ENCODE assay signal across 10 cellular contexts in the genomic region with DNA sequence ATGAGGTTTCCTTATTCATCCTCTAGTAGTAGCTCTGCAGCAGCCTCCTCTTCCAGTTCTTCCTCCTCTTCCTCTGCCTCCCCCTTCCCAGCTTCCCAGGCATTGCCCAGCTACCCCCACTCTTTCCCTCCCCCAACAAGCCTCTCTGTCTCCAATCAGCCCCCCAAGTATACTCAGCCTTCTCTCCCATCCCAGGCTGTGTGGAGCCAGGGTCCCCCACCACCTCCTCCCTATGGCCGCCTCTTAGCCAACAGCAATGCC. TPM values are rescaled to one million over a fixed set of nuclear protein-coding genes. Genes with fewer than 3 reads are reported as not detected.
DNase-seq lines count a peak whose midpoint lies in the region; ATAC-seq and TF ChIP-seq lines count a peak whose summit lies in the region.
"Had no signal": no experiment of that assay in that cellular context is flagged by ENCODE, and none has a peak within 500 bp of the region (broad histone marks: within the 10 kb centered on the region; RNA-seq: fewer than 3 reads in every experiment).

No MANE protein-coding gene starts in this region.

- H3K9me3 ChIP-seq in cardiac muscle cell (ENCODE audit: low read depth) (no peaks in the 10 kb centered on the region), heart right ventricle (no peaks in the 10 kb centered on the region), transverse colon (no peaks in the 10 kb centered on the region)

- peak overlapping the region; percentile 96 for H3K27ac ChIP-seq in cardiac muscle cell
- H3K27ac ChIP-seq in heart right ventricle = peak overlapping the region in 5 of 10 donors; percentile 74 to 98 (median 93)
- peak overlapping the region; percentile 99 for H3K27ac ChIP-seq in layer of hippocampus (ENCODE audit: low read depth, low read length)
- peak overlapping the region; percentile 90 to 99 (median 96) for H3K27ac ChIP-seq in transverse colon

- H3K27ac Mint-ChIP-seq in WTC11 = peak overlapping the region; percentile 83

- intact Hi-C loops in heart right ventricle (cut with DNase I) (loop anchor here in 1 of 10 donors (5.0 kb wide), 1 partner anchor 69 kb away; a partner anchor contains a TSS), transverse colon (cut with DNase I; ENCODE audit: low total_unique reads) (loop anchor here (5.0 kb wide), 1 partner anchor 64 kb away; a partner anchor contains a TSS)

- peaks cover 24% of the 10 kb centered on the region for H3K4me1 Mint-ChIP-seq in WTC11

- no peaks in the 10 kb centered on the region for H3K9me3 Mint-ChIP-seq in WTC11

- TF ChIP-seq POLR2A in transverse colon (IDR thresholded peaks at IDR 0.05) = no peak

- TF ChIP-seq CTCF in cardiac muscle cell (IDR thresholded peaks at IDR 0.05; ENCODE audit: low read depth, low read length) (no peak), heart right ventricle (IDR thresholded peaks at IDR 0.05) (no peak), WTC11 (IDR thresholded peaks at IDR 0.05) (no peak), transverse colon (IDR thresholded peaks at IDR 0.05) (no peak)

- in situ Hi-C loops in transverse colon (cut with MboI; ENCODE audit: low pct_ligation_motif_present in 1 of 4, low pct_unique_long_range_greater_than_20kb in 1 of 4, low sequenced_read_pairs in 3 of 4) = loop anchor here in 2 of 4 donors (25.0 kb wide), 1 partner anchor 176 kb away; a partner anchor contains a TSS

- CTCF ChIA-PET in WTC11 (lab: Charles Lee) = interaction anchor here (0.5 to 6.9 kb wide), 10 partner anchors 9 to 173 kb away, joined by 3 to 93 read pairs (median 18); a partner anchor contains a TSS

- H3K36me3 Mint-ChIP-seq in WTC11 = peaks cover 46% of the 10 kb centered on the region

- DNase-seq in cardiac muscle cell (ENCODE audit: low read depth in 1 of 2, low spot score in 1 of 2) = no peak
- DNase-seq in heart right ventricle = no peak
- no peak for DNase-seq in WTC11 (ENCODE audit: low spot score)
- DNase-seq in transverse colon = no peak
- no peak for DNase-seq in T1000 (lab: John Stamatoyannopoulos, UW)

- H3K27me3 Mint-ChIP-seq in WTC11 (ENCODE audit: low read depth) = no peaks in the 10 kb centered on the region

- H3K4me3 ChIP-seq in cardiac muscle cell (no peak overlapping the region), heart right ventricle (no peak overlapping the region), transverse colon (no peak overlapping the region)

- POLR2A ChIA-PET in WTC11 (lab: Charles Lee) = interaction anchor here (0.9 to 4.3 kb wide), 4 partner anchors 9 to 67 kb away, joined by 3 to 44 read pairs (median 8); no protein-coding TSS in a partner anchor

- peaks cover 16% of the 10 kb centered on the region for H3K36me3 ChIP-seq in cardiac muscle cell
- H3K36me3 ChIP-seq in heart right ventricle = peaks cover 0 to 76% (median 23%) of the 10 kb centered on the region in 9 donors
- H3K36me3 ChIP-seq in transverse colon = peaks cover 0 to 8% (median 0%) of the 10 kb centered on the region in 4 donors

- H3K4me1 ChIP-seq in cardiac muscle cell (ENCODE audit: low read depth) (peaks cover 8% of the 10 kb centered on the region), heart right ventricle (peaks cover 19 to 86% (median 67%) of the 10 kb centered on the region in 9 donors), transverse colon (peaks cover 22 to 59% (median 44%) of the 10 kb centered on the region in 4 donors)

- ATAC-seq in heart right ventricle (no peak), WTC11 (no peak), GM21576 (IDR thresholded peaks at IDR 0.05; ENCODE audit: unreplicated experiment) (no peak), GM18861 (IDR thresholded peaks at IDR 0.05; ENCODE audit: unreplicated experiment) (no peak)
- ATAC-seq: HepG2 had no signal

- no peaks in the 10 kb centered on the region for H3K27me3 ChIP-seq in cardiac muscle cell
- no peaks in the 10 kb centered on the region for H3K27me3 ChIP-seq in heart right ventricle
- no peaks in the 10 kb centered on the region for H3K27me3 ChIP-seq in layer of hippocampus (ENCODE audit: control insufficient read depth, insufficient read depth, low read length)
- H3K27me3 ChIP-seq in transverse colon = no peaks in the 10 kb centered on the region

- H3K4me3 Mint-ChIP-seq in WTC11 = peak overlapping the region; percentile 69

- 89 to 93% methylated on average over 1 of the region's 1 CpG for WGBS in heart right ventricle, 2 donors
- 77% methylated on average over 1 of the region's 1 CpG; no CpG with 5 or more reads in 1 of the 2 donors for WGBS in transverse colon (ENCODE audit: low coverage in 1 of 2), 2 donors

- no peak for TF ChIP-seq EP300 in transverse colon (IDR thresholded peaks at IDR 0.05; ENCODE audit: low read depth)

TF ChIP-seq in WTC11, 78 proteins besides CTCF, POLR2A, EP300 and RAD21:
- TF ChIP-seq TCF7 (CRISPR knock-in tag; IDR thresholded peaks at IDR 0.05; ENCODE audit: low read depth) (no peak), SOX15 (CRISPR knock-in tag; IDR thresholded peaks at IDR 0.05) (no peak), ZNF121 (CRISPR knock-in tag; IDR thresholded peaks at IDR 0.05) (no peak), ATF1 (CRISPR knock-in tag; IDR thresholded peaks at IDR 0.05) (no peak), RELA (CRISPR knock-in tag; IDR thresholded peaks at IDR 0.05; ENCODE audit: borderline replicate concordance) (no peak), NFYB (CRISPR knock-in tag; conservative IDR thresholded peaks at IDR 0.05; ENCODE audit: low read depth) (no peak), ZNF263 (CRISPR knock-in tag; IDR thresholded peaks at IDR 0.05; ENCODE audit: low read depth) (no peak), EMX1 (CRISPR knock-in tag; IDR thresholded peaks at IDR 0.05) (no peak), NR1H2 (CRISPR knock-in tag; IDR thresholded peaks at IDR 0.05) (no peak), MXD4 (CRISPR knock-in tag; IDR thresholded peaks at IDR 0.05; ENCODE audit: borderline replicate concordance) (no peak), ZNF138 (CRISPR knock-in tag; conservative IDR thresholded peaks at IDR 0.05) (no peak)
- TF ChIP-seq, protein P1, sequence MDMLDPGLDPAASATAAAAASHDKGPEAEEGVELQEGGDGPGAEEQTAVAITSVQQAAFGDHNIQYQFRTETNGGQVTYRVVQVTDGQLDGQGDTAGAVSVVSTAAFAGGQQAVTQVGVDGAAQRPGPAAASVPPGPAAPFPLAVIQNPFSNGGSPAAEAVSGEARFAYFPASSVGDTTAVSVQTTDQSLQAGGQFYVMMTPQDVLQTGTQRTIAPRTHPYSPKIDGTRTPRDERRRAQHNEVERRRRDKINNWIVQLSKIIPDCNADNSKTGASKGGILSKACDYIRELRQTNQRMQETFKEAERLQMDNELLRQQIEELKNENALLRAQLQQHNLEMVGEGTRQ (CRISPR knock-in tag; IDR thresholded peaks at IDR 0.05) = no peak
- TF ChIP-seq, protein P2, sequence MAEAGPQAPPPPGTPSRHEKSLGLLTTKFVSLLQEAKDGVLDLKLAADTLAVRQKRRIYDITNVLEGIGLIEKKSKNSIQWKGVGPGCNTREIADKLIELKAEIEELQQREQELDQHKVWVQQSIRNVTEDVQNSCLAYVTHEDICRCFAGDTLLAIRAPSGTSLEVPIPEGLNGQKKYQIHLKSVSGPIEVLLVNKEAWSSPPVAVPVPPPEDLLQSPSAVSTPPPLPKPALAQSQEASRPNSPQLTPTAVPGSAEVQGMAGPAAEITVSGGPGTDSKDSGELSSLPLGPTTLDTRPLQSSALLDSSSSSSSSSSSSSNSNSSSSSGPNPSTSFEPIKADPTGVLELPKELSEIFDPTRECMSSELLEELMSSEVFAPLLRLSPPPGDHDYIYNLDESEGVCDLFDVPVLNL (CRISPR knock-in tag; IDR thresholded peaks at IDR 0.05; ENCODE audit: borderline replicate concordance, low read depth) = no peak

RNA-seq across cellular contexts. Expression of a gene that starts 7.3 kb away (rescaled TPM):
- total RNA-seq in cardiac muscle cell (not detected in 2 replicates), heart right ventricle (not detected), WTC11 (2021) (not detected in 3 replicates), transverse colon (not detected)
- polyA plus RNA-seq in cardiac muscle cell (not detected in 2 replicates), heart right ventricle (not detected)
- total RNA-seq: HepG2; T-helper 1 cell treated with Interleukin-12 subunit alpha and Interleukin-12 subunit beta and Interleukin-4 antibody, amounts not matched to agents 30 ng/mL and 1 ng/mL, for 36 hours had no signal
- polyA plus RNA-seq: HepG2 had no signal

RNA-seq across cellular contexts. Expression of a gene that starts 7.5 kb away (rescaled TPM):
- total RNA-seq in cardiac muscle cell = 260 and 307 TPM in 2 replicates
- 154 and 208 TPM in 2 replicates for polyA plus RNA-seq in cardiac muscle cell
- 100 to 1,000 TPM; 134 to 213 (median 167) TPM for total RNA-seq in heart right ventricle
- polyA plus RNA-seq in heart right ventricle = 100 to 1,000 TPM; 182 to 654 TPM
- 158 to 181 TPM (median 172 TPM) in 3 replicates for total RNA-seq in WTC11 (2021)
- total RNA-seq in transverse colon = 100 to 1,000 TPM; 303 to 452 (median 386) TPM

RNA-seq across cellular contexts. Expression of a gene that starts 8.5 kb away (rescaled TPM):
- total RNA-seq in cardiac muscle cell (28.1 and 46.4 TPM in 2 replicates), heart right ventricle (10 to 100 TPM; 54.7 to 96.7 (median 65.8) TPM), WTC11 (2021) (80.0 to 87.1 TPM (median 80.5 TPM) in 3 replicates), transverse colon (100 to 1,000 TPM in 2 of 4 donors, 10 to 100 TPM in 2; 59.1 to 160 (median 112) TPM)
- polyA plus RNA-seq in cardiac muscle cell (22.8 and 37.8 TPM in 2 replicates), heart right ventricle (10 to 100 TPM; 48.7 to 92.5 TPM)

RNA-seq across cellular contexts. Expression of a gene that starts 14.8 kb away (rescaled TPM):
- 17.4 and 19.2 TPM in 2 replicates for total RNA-seq in cardiac muscle cell
- polyA plus RNA-seq in cardiac muscle cell = 25.2 and 28.4 TPM in 2 replicates
- total RNA-seq in heart right ventricle = 10 to 100 TPM in 2 of 10 donors, 1 to 10 TPM in 8; 2.9 to 32.5 (median 5.3) TPM
- 10 to 100 TPM in 1 of 2 donors, 1 to 10 TPM in 1; 8.1 to 12.1 TPM for polyA plus RNA-seq in heart right ventricle
- total RNA-seq in WTC11 (2021) = 27.1 to 34.7 TPM (median 34.5 TPM) in 3 replicates
- total RNA-seq in transverse colon = 10 to 100 TPM; 21.7 to 49.0 (median 36.1) TPM

RNA-seq across cellular contexts. Expression of a gene that starts 21.9 kb away (rescaled TPM):
- total RNA-seq in cardiac muscle cell (56.2 and 87.7 TPM in 2 replicates), heart right ventricle (10 to 100 TPM in 8 of 10 donors, 1 to 10 TPM in 2; 6.3 to 68.4 (median 14.4) TPM), WTC11 (2021) (118 to 170 TPM (median 165 TPM) in 3 replicates), transverse colon (10 to 100 TPM in 2 of 4 donors, 1 to 10 TPM in 2; 7.2 to 14.1 (median 9.6) TPM)
- polyA plus RNA-seq in cardiac muscle cell (133 and 154 TPM in 2 replicates), heart right ventricle (10 to 100 TPM; 19.2 to 19.3 TPM)
